23 cellular contexts compared by ENCODE assay signal in genomic region chr3:108899530-108899929, GRCh38. TPM values are rescaled to one million over a fixed set of nuclear protein-coding genes. Genes with fewer than 3 reads are reported as not detected.
"Had no signal": no experiment of that assay in that cellular context is flagged by ENCODE, and none has a peak within 500 bp of the region (broad histone marks: within the 10 kb centered on the region; RNA-seq: fewer than 3 reads in every experiment).

No MANE protein-coding gene starts in this region.

- H3K4me3 ChIP-seq: body of pancreas, dorsolateral prefrontal cortex, hepatocyte, ovary, right lobe of liver, smooth muscle cell, thoracic aorta had no signal

- H3K36me3 Mint-ChIP-seq: stimulated activated effector memory CD8-positive, alpha-beta T cell treated with anti-CD3 and anti-CD28 coated beads, Interleukin-12 subunit alpha, Interleukin-12 subunit beta, amount 100 ng/mL, for 72 hours had no signal

- H3K27me3 ChIP-seq: body of pancreas, dorsolateral prefrontal cortex, hepatocyte, ovary, right lobe of liver had no signal

- DNase-seq: activated CD4-positive, alpha-beta T cell treated with anti-CD3 and anti-CD28 coated beads for 48 hours; activated CD4-positive, CD25-positive, alpha-beta regulatory T cell; activated CD8-positive, alpha-beta T cell treated with anti-CD3 and anti-CD28 coated beads, Interleukin-2, amount 10 ng/mL, durations not matched to agents 7 days and 5 days; activated naive CD4-positive, alpha-beta T cell treated with anti-CD3 and anti-CD28 coated beads for 36 hours; activated T-cell treated with anti-CD3 and anti-CD28 coated beads, Interleukin-2, amount 50 U/mL, for 4 hours; body of pancreas; caudate nucleus; dorsolateral prefrontal cortex; foreskin fibroblast; naive thymus-derived CD8-positive, alpha-beta T cell; ovary; right lobe of liver; stimulated activated CD4-positive, alpha-beta T cell treated with anti-CD3 and anti-CD28 coated beads, Interleukin-4, amount 100 ng/mL, for 24 hours had no signal

- H3K9me3 ChIP-seq: body of pancreas, ovary, right lobe of liver, thoracic aorta had no signal

- H3K4me3 Mint-ChIP-seq: activated CD8-positive, alpha-beta T cell treated with anti-CD3 and anti-CD28 coated beads, Interleukin-2, amount 10 ng/mL, durations not matched to agents 7 days and 5 days; activated naive CD4-positive, alpha-beta T cell treated with anti-CD3 and anti-CD28 coated beads for 36 hours; activated T-cell treated with anti-CD3 and anti-CD28 coated beads, Interleukin-2, amount 50 U/mL, for 4 hours; naive thymus-derived CD8-positive, alpha-beta T cell; stimulated activated effector memory CD8-positive, alpha-beta T cell treated with anti-CD3 and anti-CD28 coated beads, Interleukin-12 subunit alpha, Interleukin-12 subunit beta, amount 100 ng/mL, for 72 hours had no signal

- ATAC-seq: activated CD8-positive, alpha-beta T cell treated with anti-CD3 and anti-CD28 coated beads, Interleukin-2, amount 10 ng/mL, durations not matched to agents 7 days and 5 days; activated T-cell treated with anti-CD3 and anti-CD28 coated beads, Interleukin-2, amount 50 U/mL, for 4 hours; body of pancreas; naive thymus-derived CD8-positive, alpha-beta T cell; right lobe of liver; stimulated activated effector memory CD8-positive, alpha-beta T cell treated with anti-CD3 and anti-CD28 coated beads, Interleukin-12 subunit alpha, Interleukin-12 subunit beta, amount 100 ng/mL, for 72 hours had no signal

- H3K27me3 Mint-ChIP-seq: naive thymus-derived CD8-positive, alpha-beta T cell had no signal

- H3K9me3 Mint-ChIP-seq: activated naive CD4-positive, alpha-beta T cell treated with anti-CD3 and anti-CD28 coated beads for 36 hours; activated T-cell treated with anti-CD3 and anti-CD28 coated beads, Interleukin-2, amount 50 U/mL, for 4 hours; naive thymus-derived CD8-positive, alpha-beta T cell; stimulated activated effector memory CD8-positive, alpha-beta T cell treated with anti-CD3 and anti-CD28 coated beads, Interleukin-12 subunit alpha, Interleukin-12 subunit beta, amount 100 ng/mL, for 72 hours had no signal

- H3K36me3 ChIP-seq: ovary, right lobe of liver, thoracic aorta had no signal

- H3K27ac ChIP-seq: body of pancreas, dorsolateral prefrontal cortex, epithelial cell of prostate, hepatocyte, ovary, right lobe of liver, thoracic aorta had no signal

- H3K27ac Mint-ChIP-seq: activated CD8-positive, alpha-beta T cell treated with anti-CD3 and anti-CD28 coated beads, Interleukin-2, amount 10 ng/mL, durations not matched to agents 7 days and 5 days; activated naive CD4-positive, alpha-beta T cell treated with anti-CD3 and anti-CD28 coated beads for 36 hours; stimulated activated effector memory CD8-positive, alpha-beta T cell treated with anti-CD3 and anti-CD28 coated beads, Interleukin-12 subunit alpha, Interleukin-12 subunit beta, amount 100 ng/mL, for 72 hours had no signal

- H3K4me1 ChIP-seq: body of pancreas, right lobe of liver had no signal

RNA-seq across cellular contexts. Expression of gene GUCA1C, which starts 54.1 kb away (rescaled TPM):
- total RNA-seq: activated CD8-positive, alpha-beta T cell treated with anti-CD3 and anti-CD28 coated beads, Interleukin-2, amount 10 ng/mL, durations not matched to agents 7 days and 5 days; activated naive CD4-positive, alpha-beta T cell treated with anti-CD3 and anti-CD28 coated beads for 36 hours; activated T-cell treated with anti-CD3 and anti-CD28 coated beads, Interleukin-2, amount 50 U/mL, for 4 hours; glomerular endothelial cell; hepatocyte; lower leg skin; mesenteric fat pad; naive thymus-derived CD8-positive, alpha-beta T cell; ovary; pulmonary artery endothelial cell; right lobe of liver; smooth muscle cell; thoracic aorta; ureter had no signal
- polyA plus RNA-seq: hepatocyte; naive thymus-derived CD8-positive, alpha-beta T cell; smooth muscle cell had no signal
